In genomic region chr7:19488056-19488455, GRCh38 we compare ENCODE assay signal across 24 cellular contexts.
DNase-seq lines count a peak whose midpoint lies in the region; ATAC-seq, FAIRE-seq and TF ChIP-seq lines count a peak whose summit lies in the region.
"Had no signal": no experiment of that assay in that cellular context is flagged by ENCODE, and none has a peak within 500 bp of the region (broad histone marks: within the 10 kb centered on the region; RNA-seq: fewer than 3 reads in every experiment).

No MANE protein-coding gene starts in this region.

- H3K27ac Mint-ChIP-seq in stimulated activated memory B cell treated with anti-CD40 and anti-IgM and Interleukin-4, amounts not matched to agents 10 μg/mL and 1 μg/mL and 100 μg/mL, for 72 hours: no peak overlapping the region
- H3K27ac Mint-ChIP-seq: B cell; CD4-positive, CD25-positive, alpha-beta regulatory T cell; CD8-positive, alpha-beta T cell; GM23338; H9 had no signal

- H3K27me3 Mint-ChIP-seq in stimulated activated memory B cell treated with anti-CD40 and anti-IgM and Interleukin-4, amounts not matched to agents 10 μg/mL and 1 μg/mL and 100 μg/mL, for 72 hours: no peaks in the 10 kb centered on the region
- H3K27me3 Mint-ChIP-seq: B cell had no signal

- intact Hi-C loops in Right ventricle myocardium inferior (cut with DNase I): no loop called here
- intact Hi-C loops in left ventricle myocardium superior (cut with micrococcal nuclease): no loop called here
- intact Hi-C loops in kidney (cut with DNase I): no loop called here
- intact Hi-C loops in prostate gland (cut with DNase I): no loop called here

- H3K4me1 Mint-ChIP-seq in stimulated activated memory B cell treated with anti-CD40 and anti-IgM and Interleukin-4, amounts not matched to agents 10 μg/mL and 1 μg/mL and 100 μg/mL, for 72 hours: no peaks in the 10 kb centered on the region
- H3K4me1 Mint-ChIP-seq: B cell; CD4-positive, CD25-positive, alpha-beta regulatory T cell; GM23338; H9 had no signal

- H3K4me1 ChIP-seq in kidney (ENCODE audit: control insufficient read depth in 1 of 2, insufficient read depth in 1 of 2, low read depth in 1 of 2, low read length in 2 of 2) (no peaks in the 10 kb centered on the region), prostate gland (replicated peaks) (no peaks in the 10 kb centered on the region)
- H3K4me1 ChIP-seq: BLaER1, Caco-2 had no signal

- no peaks in the 10 kb centered on the region for H3K36me3 ChIP-seq in bronchial epithelial cell (ENCODE audit: control insufficient read depth, insufficient read depth, low read length)
- H3K36me3 ChIP-seq in kidney (ENCODE audit: control insufficient read depth in 1 of 2, insufficient read depth in 2 of 2, low read length in 2 of 2): no peaks in the 10 kb centered on the region
- no peaks in the 10 kb centered on the region for H3K36me3 ChIP-seq in prostate gland
- H3K36me3 ChIP-seq: BLaER1 had no signal

- TF ChIP-seq POLR2A in prostate gland (IDR thresholded peaks at IDR 0.05): no peak

- TF ChIP-seq CTCF in bronchial epithelial cell (IDR thresholded peaks at IDR 0.05; ENCODE audit: insufficient read depth, low read length, severe bottlenecking): no peak
- no peak for TF ChIP-seq CTCF in kidney (IDR thresholded peaks at IDR 0.05; ENCODE audit: borderline replicate concordance, extremely low read depth, insufficient read depth)
- TF ChIP-seq CTCF in prostate gland (IDR thresholded peaks at IDR 0.05): no peak

- H3K27me3 ChIP-seq in bronchial epithelial cell (ENCODE audit: control insufficient read depth, insufficient read depth, low read length) (no peaks in the 10 kb centered on the region), prostate gland (replicated peaks; ENCODE audit: insufficient read depth) (no peaks in the 10 kb centered on the region)
- H3K27me3 ChIP-seq: BLaER1 had no signal

- peak; percentile 26 for DNase-seq in Right ventricle myocardium inferior (ENCODE audit: missing footprints)
- DNase-seq in left ventricle myocardium superior: no peak
- no peak for DNase-seq in bronchial epithelial cell (ENCODE audit: low read depth)
- peak; percentile 29 for DNase-seq in kidney
- no peak for DNase-seq in prostate gland (ENCODE audit: low spot score)
- no peak for DNase-seq in Kasumi-1 (lab: John Stamatoyannopoulos, UW)
- no peak for DNase-seq in DMS53 treated with DMSO at 0.1 percent for 48 hours (lab: John Stamatoyannopoulos, UW; ENCODE audit: unreplicated experiment)
- DNase-seq: Caco-2; CD4-positive, CD25-positive, alpha-beta regulatory T cell; CD8-positive, alpha-beta T cell; DMS153; DMS79; EL; GDM1; H9 had no signal

- no peak overlapping the region for H3K27ac ChIP-seq in kidney (ENCODE audit: low read depth in 2 of 2, low read length in 2 of 2)
- no peak overlapping the region for H3K27ac ChIP-seq in prostate gland
- H3K27ac ChIP-seq: 22Rv1, BLaER1, C4-2B had no signal

- no peaks in the 10 kb centered on the region for H3K36me3 Mint-ChIP-seq in stimulated activated memory B cell treated with anti-CD40 and anti-IgM and Interleukin-4, amounts not matched to agents 10 μg/mL and 1 μg/mL and 100 μg/mL, for 72 hours
- H3K36me3 Mint-ChIP-seq: CD4-positive, CD25-positive, alpha-beta regulatory T cell; CD8-positive, alpha-beta T cell had no signal

- H3K9me3 Mint-ChIP-seq in stimulated activated memory B cell treated with anti-CD40 and anti-IgM and Interleukin-4, amounts not matched to agents 10 μg/mL and 1 μg/mL and 100 μg/mL, for 72 hours: no peaks in the 10 kb centered on the region
- H3K9me3 Mint-ChIP-seq: CD8-positive, alpha-beta T cell had no signal

- no peak overlapping the region for H3K9ac ChIP-seq in kidney (ENCODE audit: low read length in 2 of 2)
- H3K9ac ChIP-seq: BLaER1 had no signal

- ATAC-seq in Right ventricle myocardium inferior (no peak), left ventricle myocardium superior (no peak)
- ATAC-seq in stimulated activated memory B cell treated with anti-CD40 and anti-IgM and Interleukin-4, amounts not matched to agents 10 μg/mL and 1 μg/mL and 100 μg/mL, for 72 hours: peak; percentile 40
- ATAC-seq: CD8-positive, alpha-beta T cell; GM12878; GM23338; HCT116 had no signal

- peak; percentile 40 for FAIRE-seq in bronchial epithelial cell (lab: Jason Lieb, UNC)
- no peak for FAIRE-seq in kidney (lab: Jason Lieb, UNC)
- FAIRE-seq: A204.1, GM12878 had no signal

- H3K4me3 ChIP-seq in bronchial epithelial cell (ENCODE audit: low read depth, low read length) (no peak overlapping the region), kidney (ENCODE audit: low read length in 2 of 2) (no peak overlapping the region), prostate gland (no peak overlapping the region)
- H3K4me3 ChIP-seq: BLaER1, GM12878, GM23338 had no signal

- no peak overlapping the region for H3K4me3 Mint-ChIP-seq in stimulated activated memory B cell treated with anti-CD40 and anti-IgM and Interleukin-4, amounts not matched to agents 10 μg/mL and 1 μg/mL and 100 μg/mL, for 72 hours
- H3K4me3 Mint-ChIP-seq: B cell; CD8-positive, alpha-beta T cell; GM23338; H9 had no signal

- no peaks in the 10 kb centered on the region for H3K9me3 ChIP-seq in kidney (ENCODE audit: control insufficient read depth in 1 of 2, low read length in 2 of 2)
- H3K9me3 ChIP-seq in prostate gland: no peaks in the 10 kb centered on the region
- H3K9me3 ChIP-seq: BLaER1, Caco-2 had no signal

- 79% methylated on average over 2 of the region's 2 CpGs for WGBS in prostate gland

Comparison
In these comparisons a context has a peak if more than half of its experiments do, and no peak if none do; other contexts are left out.
1. DNase-seq: peak in Right ventricle myocardium inferior (single experiment) and kidney (single experiment); none in left ventricle myocardium superior (single experiment), bronchial epithelial cell (single experiment), prostate gland (single experiment), Kasumi-1 (0 of 2) and DMS53 treated with DMSO at 0.1 percent for 48 hours (single experiment).